In genomic region chr2:29113891-29114321, GRCh38 we compare ENCODE assay signal across 9 cellular contexts. TPM values are rescaled to one million over a fixed set of nuclear protein-coding genes. Genes with fewer than 3 reads are reported as not detected.
DNase-seq lines count a peak whose midpoint lies in the region; ATAC-seq and TF ChIP-seq lines count a peak whose summit lies in the region.
"Had no signal": no experiment of that assay in that cellular context is flagged by ENCODE, and none has a peak within 500 bp of the region (broad histone marks: within the 10 kb centered on the region; RNA-seq: fewer than 3 reads in every experiment).

No MANE protein-coding gene starts in this region.

- peak overlapping the region; percentile 91 for H3K4me3 Mint-ChIP-seq in activated naive CD4-positive, alpha-beta T cell treated with anti-CD3 and anti-CD28 coated beads, Interleukin-2, amount 10 ng/mL, durations not matched to agents 7 days and 5 days
- H3K4me3 Mint-ChIP-seq in MCF 10A (ENCODE audit: unreplicated experiment) = peak overlapping the region; percentile 90

- H3K9me3 Mint-ChIP-seq in activated naive CD4-positive, alpha-beta T cell treated with anti-CD3 and anti-CD28 coated beads, Interleukin-2, amount 10 ng/mL, durations not matched to agents 7 days and 5 days = no peaks in the 10 kb centered on the region
- H3K9me3 Mint-ChIP-seq in MCF 10A (ENCODE audit: unreplicated experiment) = no peaks in the 10 kb centered on the region

- POLR2A ChIA-PET in MCF 10A (lab: Yijun Ruan, JAX) = interaction anchor here (0.6 to 10.3 kb wide), 16 partner anchors 8 to 170 kb away, joined by 3 to 230 read pairs (median 5); no protein-coding TSS in a partner anchor

- CTCF ChIA-PET in activated naive CD4-positive, alpha-beta T cell treated with anti-CD3 and anti-CD28 coated beads, Interleukin-2, amount 10 ng/mL, durations not matched to agents 7 days and 5 days (lab: Charles Lee) = interaction anchor here (1.3 kb wide), 1 partner anchor 12 kb away, joined by 3 read pairs; no protein-coding TSS in a partner anchor
- CTCF ChIA-PET in MCF 10A (lab: Yijun Ruan, JAX) = interaction anchor here (1.0 to 2.6 kb wide), 7 partner anchors 9 to 155 kb away, joined by 3 to 8 read pairs (median 4); no protein-coding TSS in a partner anchor

- H3K4me1 ChIP-seq in mucosa of descending colon (ENCODE audit: low read depth) = no peaks in the 10 kb centered on the region

- intact Hi-C loops in MCF 10A (cut with micrococcal nuclease) (no loop called here), mucosa of descending colon (cut with DNase I, micrococcal nuclease) (no loop called here)

- H3K9me3 ChIP-seq in mucosa of descending colon = no peaks in the 10 kb centered on the region

- no peak overlapping the region for H3K4me3 ChIP-seq in mucosa of descending colon

- peaks cover 6% of the 10 kb centered on the region for H3K36me3 Mint-ChIP-seq in activated naive CD4-positive, alpha-beta T cell treated with anti-CD3 and anti-CD28 coated beads, Interleukin-2, amount 10 ng/mL, durations not matched to agents 7 days and 5 days
- H3K36me3 Mint-ChIP-seq in MCF 10A (ENCODE audit: insufficient read depth, unreplicated experiment) = peaks cover 6% of the 10 kb centered on the region

- no peaks in the 10 kb centered on the region for H3K36me3 ChIP-seq in mucosa of descending colon (ENCODE audit: low read depth)

- peak; percentile 46 for ATAC-seq in mucosa of descending colon

- DNase-seq in activated naive CD4-positive, alpha-beta T cell treated with anti-CD3 and anti-CD28 coated beads, Interleukin-2, amount 10 ng/mL, durations not matched to agents 7 days and 5 days = no peak
- DNase-seq in activated naive CD4-positive, alpha-beta T cell treated with Interleukin-2 at 50 U/mL for 16 hours = no peak
- DNase-seq in NCI-H82 (lab: John Stamatoyannopoulos, UW) = peak; percentile 72
- peak; percentile 68 for DNase-seq in MCF 10A (ENCODE audit: unreplicated experiment)
- DNase-seq in mucosa of descending colon = peak in 2 of 3 donors; percentile 31 to 53
- no peak for DNase-seq in activated effector memory CD4-positive, alpha-beta T cell treated with anti-CD3 and anti-CD28 coated beads, Interleukin-2, amount 50 U/mL, for 16 hours
- DNase-seq in effector CD4-positive, alpha-beta T cell = no peak
- DNase-seq in DMS 273 (lab: John Stamatoyannopoulos, UW; ENCODE audit: unreplicated experiment) = no peak

- peaks cover 20% of the 10 kb centered on the region for H3K27me3 Mint-ChIP-seq in activated naive CD4-positive, alpha-beta T cell treated with anti-CD3 and anti-CD28 coated beads, Interleukin-2, amount 10 ng/mL, durations not matched to agents 7 days and 5 days
- H3K27me3 Mint-ChIP-seq in MCF 10A (ENCODE audit: insufficient read depth, unreplicated experiment) = no peaks in the 10 kb centered on the region

- no peak for TF ChIP-seq CTCF in MCF 10A (IDR thresholded peaks at IDR 0.05; ENCODE audit: unreplicated experiment)
- no peak for TF ChIP-seq CTCF in mucosa of descending colon (IDR thresholded peaks at IDR 0.05)

- BruUV-seq in MCF 10A (replicated peaks; lab: Mats Ljungman, UMichigan) = no TSS peak

- H3K4me1 Mint-ChIP-seq in activated naive CD4-positive, alpha-beta T cell treated with anti-CD3 and anti-CD28 coated beads, Interleukin-2, amount 10 ng/mL, durations not matched to agents 7 days and 5 days = peaks cover 51% of the 10 kb centered on the region
- peaks cover 34% of the 10 kb centered on the region for H3K4me1 Mint-ChIP-seq in MCF 10A (ENCODE audit: insufficient read depth, unreplicated experiment)

- H3K27ac Mint-ChIP-seq in activated naive CD4-positive, alpha-beta T cell treated with anti-CD3 and anti-CD28 coated beads, Interleukin-2, amount 10 ng/mL, durations not matched to agents 7 days and 5 days = peak overlapping the region; percentile 96
- peak overlapping the region; percentile 99 for H3K27ac Mint-ChIP-seq in MCF 10A (ENCODE audit: low read depth, unreplicated experiment)

RNA-seq across cellular contexts. Expression of gene CLIP4, which starts 1.3 kb away (rescaled TPM):
- total RNA-seq in MCF 10A (2022) = 77.8 and 97.7 TPM in 2 replicates
- total RNA-seq in mucosa of descending colon = 10 to 100 TPM in 1 of 3 donors, 1 to 10 TPM in 2; 2.6 to 48.1 (median 8.3) TPM

RNA-seq across cellular contexts. Expression of gene PCARE, which starts 39.6 kb away (rescaled TPM):
- not detected in 2 replicates for total RNA-seq in MCF 10A (2022)
- not detected for total RNA-seq in mucosa of descending colon
- total RNA-seq: activated CD8-positive, alpha-beta memory T cell treated with anti-CD3 and anti-CD28 coated beads for 36 hours had no signal

Comparison
In these comparisons a context has a peak if more than half of its experiments do, and no peak if none do; other contexts are left out.
1. DNase-seq: peak in NCI-H82 (single experiment), MCF 10A (single experiment) and mucosa of descending colon (2 of 3); none in activated naive CD4-positive, alpha-beta T cell treated with anti-CD3 and anti-CD28 coated beads, Interleukin-2, amount 10 ng/mL, durations not matched to agents 7 days and 5 days (single experiment), activated naive CD4-positive, alpha-beta T cell treated with Interleukin-2 at 50 U/mL for 16 hours (single experiment), activated effector memory CD4-positive, alpha-beta T cell treated with anti-CD3 and anti-CD28 coated beads, Interleukin-2, amount 50 U/mL, for 16 hours (single experiment), effector CD4-positive, alpha-beta T cell (single experiment) and DMS 273 (single experiment).